20 cellular contexts compared by ENCODE assay signal in genomic region chr14:89933002-89933401, GRCh38. TPM values are rescaled to one million over a fixed set of nuclear protein-coding genes. Genes with fewer than 3 reads are reported as not detected.
DNase-seq lines count a peak whose midpoint lies in the region; ATAC-seq, FAIRE-seq and TF ChIP-seq lines count a peak whose summit lies in the region.
"Had no signal": no experiment of that assay in that cellular context is flagged by ENCODE, and none has a peak within 500 bp of the region (broad histone marks: within the 10 kb centered on the region; RNA-seq: fewer than 3 reads in every experiment).

No MANE protein-coding gene starts in this region.

- H3K27me3 Mint-ChIP-seq in naive thymus-derived CD8-positive, alpha-beta T cell = no peaks in the 10 kb centered on the region
- H3K27me3 Mint-ChIP-seq: IgD-negative memory B cell, T-cell had no signal

- POLR2A ChIA-PET in HEK293T (lab: Yijun Ruan, JAX) = no interaction called here
- POLR2A ChIA-PET in naive thymus-derived CD8-positive, alpha-beta T cell (lab: Charles Lee) = no interaction called here

- peak; percentile 12 for DNase-seq in HEK293T (ENCODE audit: extremely low spot score)
- DNase-seq in NCI-H146 (lab: John Stamatoyannopoulos, UW) = peak; percentile 93
- DNase-seq in NCI-H69 (lab: John Stamatoyannopoulos, UW) = peak; percentile 98
- no peak for DNase-seq in frontal cortex (ENCODE audit: low spot score in 2 of 2)
- DNase-seq in activated CD4-positive, alpha-beta T cell treated with anti-CD3 and anti-CD28 coated beads, Interleukin-2, amount 50 U/mL, for 48 hours = no peak
- DNase-seq in NCI-H510A (lab: John Stamatoyannopoulos, UW) = no peak
- no peak for DNase-seq in naive thymus-derived CD8-positive, alpha-beta T cell
- DNase-seq: Caco-2, DMS53, H7, Kasumi-1, NCI-H1436 treated with DMSO at 0.1 percent for 48 hours, NCI-H226, NCI-H774, Peyer's patch, T-cell, T-helper 9 cell had no signal

- H3K4me1 Mint-ChIP-seq in naive thymus-derived CD8-positive, alpha-beta T cell = no peaks in the 10 kb centered on the region
- H3K4me1 Mint-ChIP-seq: IgD-negative memory B cell, T-cell had no signal

- ATAC-seq in naive thymus-derived CD8-positive, alpha-beta T cell = no peak
- ATAC-seq: Right ventricle myocardium inferior, T-cell had no signal

- peak; percentile 19 for FAIRE-seq in frontal cortex (lab: Jason Lieb, UNC)
- FAIRE-seq: GM19239 had no signal

- H3K9me3 Mint-ChIP-seq in naive thymus-derived CD8-positive, alpha-beta T cell = no peaks in the 10 kb centered on the region
- H3K9me3 Mint-ChIP-seq: IgD-negative memory B cell, T-cell had no signal

- no peak overlapping the region for H3K27ac Mint-ChIP-seq in naive thymus-derived CD8-positive, alpha-beta T cell
- H3K27ac Mint-ChIP-seq: IgD-negative memory B cell, T-cell had no signal

- CTCF ChIA-PET in HEK293T (lab: Yijun Ruan, JAX) = interaction anchor here (0.9 kb wide), 1 partner anchor 14 kb away, joined by 3 read pairs; no protein-coding TSS in a partner anchor

- peaks cover 0 to 8% (median 7%) of the 10 kb centered on the region in 3 donors for H3K36me3 Mint-ChIP-seq in naive thymus-derived CD8-positive, alpha-beta T cell

- no peak overlapping the region for H3K4me3 Mint-ChIP-seq in naive thymus-derived CD8-positive, alpha-beta T cell
- H3K4me3 Mint-ChIP-seq: IgD-negative memory B cell, T-cell had no signal

TF ChIP-seq in HEK293T, 16 proteins besides CTCF, POLR2A, EP300 and RAD21:
- TF ChIP-seq LEF1 (IDR thresholded peaks at IDR 0.05; ENCODE audit: borderline replicate concordance) = no peak
- TF ChIP-seq L3MBTL2 (conservative IDR thresholded peaks at IDR 0.05) = no peak
- TF ChIP-seq FOXM1 (IDR thresholded peaks at IDR 0.05; ENCODE audit: borderline replicate concordance) = no peak
- no peak for TF ChIP-seq NFRKB (IDR thresholded peaks at IDR 0.05)
TF ChIP-seq in HEK293T: peak in this region for 0.

RNA-seq across cellular contexts. Expression of gene EFCAB11, which starts 21.5 kb away (rescaled TPM):
- total RNA-seq in frontal cortex = 5.3 TPM
- 1 to 10 TPM; 2.4 to 2.8 TPM for total RNA-seq in naive thymus-derived CD8-positive, alpha-beta T cell
- polyA plus RNA-seq in naive thymus-derived CD8-positive, alpha-beta T cell = 1 to 10 TPM; 1.2 to 6.8 (median 2.7) TPM

RNA-seq across cellular contexts. Expression of gene TDP1, which starts 22.7 kb away (rescaled TPM):
- 37.1 TPM for total RNA-seq in frontal cortex
- total RNA-seq in naive thymus-derived CD8-positive, alpha-beta T cell = 10 to 100 TPM; 53.7 to 54.5 TPM
- 10 to 100 TPM; 36.7 to 46.4 (median 44.0) TPM for polyA plus RNA-seq in naive thymus-derived CD8-positive, alpha-beta T cell

Comparison
In these comparisons a context has a peak if more than half of its experiments do, and no peak if none do; other contexts are left out.
1. DNase-seq: peak in HEK293T (single experiment), NCI-H146 (single experiment) and NCI-H69 (single experiment); none in frontal cortex (0 of 2), activated CD4-positive, alpha-beta T cell treated with anti-CD3 and anti-CD28 coated beads, Interleukin-2, amount 50 U/mL, for 48 hours (0 of 2), NCI-H510A (single experiment) and naive thymus-derived CD8-positive, alpha-beta T cell (0 of 10).